Comparison of ENCODE assay signal across 12 cellular contexts in the genomic region with DNA sequence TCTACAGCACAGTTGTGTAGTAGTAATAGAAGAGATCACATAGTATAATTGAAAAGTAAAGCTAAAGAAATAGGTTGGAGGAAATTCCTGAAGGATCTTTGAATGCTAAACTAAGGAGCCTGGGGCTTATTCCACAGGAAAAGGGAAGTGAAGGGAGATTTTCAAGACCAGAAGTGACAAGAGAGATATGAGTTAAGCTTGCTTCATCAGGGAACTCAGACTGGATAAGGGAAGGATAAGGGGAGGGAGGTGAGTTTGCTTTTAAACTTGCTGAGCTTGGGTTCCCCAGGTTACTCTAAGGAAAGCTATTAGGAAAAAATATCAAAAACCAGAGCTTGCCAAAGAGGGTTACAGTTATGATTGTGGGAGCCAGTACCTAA.
DNase-seq lines count a peak whose midpoint lies in the region; ATAC-seq and TF ChIP-seq lines count a peak whose summit lies in the region.
"Had no signal": no experiment of that assay in that cellular context is flagged by ENCODE, and none has a peak within 500 bp of the region (broad histone marks: within the 10 kb centered on the region; RNA-seq: fewer than 3 reads in every experiment).

No MANE protein-coding gene starts in this region.

- H4K20me1 ChIP-seq in smooth muscle cell (ENCODE audit: low read depth), result no peaks in the 10 kb centered on the region

- H3K36me3 ChIP-seq in smooth muscle cell (ENCODE audit: low read depth) (no peaks in the 10 kb centered on the region), Caco-2 (ENCODE audit: control insufficient read depth, insufficient read depth, low read length) (no peaks in the 10 kb centered on the region)

- POLR2A ChIA-PET in activated naive CD8-positive, alpha-beta T cell treated with anti-CD3 and anti-CD28 coated beads, Interleukin-2, amount 10 ng/mL, durations not matched to agents 7 days and 5 days (lab: Charles Lee), result no interaction called here
- POLR2A ChIA-PET in Caco-2 (lab: Charles Lee), result no interaction called here

- H3K4me3 ChIP-seq in dorsolateral prefrontal cortex (peak overlapping the region in 2 of 59 donors; percentile 1 to 19), smooth muscle cell (no peak overlapping the region), Caco-2 (ENCODE audit: low read depth, low read length) (no peak overlapping the region)
- H3K4me3 ChIP-seq: lung had no signal

- H3K4me2 ChIP-seq in smooth muscle cell, result no peak overlapping the region

- H3K27me3 ChIP-seq in dorsolateral prefrontal cortex (no peaks in the 10 kb centered on the region), smooth muscle cell (ENCODE audit: low read depth) (no peaks in the 10 kb centered on the region), Caco-2 (replicated peaks; ENCODE audit: control insufficient read depth, insufficient read depth, low read length) (no peaks in the 10 kb centered on the region)

- intact Hi-C loops in dorsolateral prefrontal cortex (cut with DNase I), result no loop called here
- intact Hi-C loops in Caco-2 (cut with micrococcal nuclease; ENCODE audit: unreplicated experiment), result no loop called here

- H3K4me1 Mint-ChIP-seq in activated naive CD8-positive, alpha-beta T cell treated with anti-CD3 and anti-CD28 coated beads, Interleukin-2, amount 10 ng/mL, durations not matched to agents 7 days and 5 days, result peaks cover 14% of the 10 kb centered on the region
- peaks cover 12% of the 10 kb centered on the region for H3K4me1 Mint-ChIP-seq in activated naive CD8-positive, alpha-beta T cell treated with anti-CD3 and anti-CD28 coated beads, Interleukin-2, amount 50 U/mL, for 24 hours
- no peaks in the 10 kb centered on the region for H3K4me1 Mint-ChIP-seq in Caco-2 (ENCODE audit: low read depth, unreplicated experiment)
- H3K4me1 Mint-ChIP-seq: neural crest cell had no signal

- peak overlapping the region in 47 of 59 donors; percentile 7 to 78 (median 53) for H3K27ac ChIP-seq in dorsolateral prefrontal cortex
- H3K27ac ChIP-seq in substantia nigra (ENCODE audit: low read depth, low read length, poor library complexity, severe bottlenecking), result peak overlapping the region; percentile 45
- no peak overlapping the region for H3K27ac ChIP-seq in smooth muscle cell (ENCODE audit: low read depth)

- H3K4me1 ChIP-seq in smooth muscle cell (ENCODE audit: low read depth), result no peaks in the 10 kb centered on the region
- no peaks in the 10 kb centered on the region for H3K4me1 ChIP-seq in Caco-2

- H3K79me2 ChIP-seq in smooth muscle cell (ENCODE audit: low read depth), result no peaks in the 10 kb centered on the region

- H3K9me3 Mint-ChIP-seq in activated naive CD8-positive, alpha-beta T cell treated with anti-CD3 and anti-CD28 coated beads, Interleukin-2, amount 10 ng/mL, durations not matched to agents 7 days and 5 days, result no peaks in the 10 kb centered on the region
- no peaks in the 10 kb centered on the region for H3K9me3 Mint-ChIP-seq in activated naive CD8-positive, alpha-beta T cell treated with anti-CD3 and anti-CD28 coated beads, Interleukin-2, amount 50 U/mL, for 24 hours
- no peaks in the 10 kb centered on the region for H3K9me3 Mint-ChIP-seq in Caco-2 (ENCODE audit: unreplicated experiment)

- H2AFZ ChIP-seq in smooth muscle cell (ENCODE audit: low read depth), result no peak overlapping the region

- H3K27me3 Mint-ChIP-seq in activated naive CD8-positive, alpha-beta T cell treated with anti-CD3 and anti-CD28 coated beads, Interleukin-2, amount 10 ng/mL, durations not matched to agents 7 days and 5 days, result peaks cover 24% of the 10 kb centered on the region
- H3K27me3 Mint-ChIP-seq in activated naive CD8-positive, alpha-beta T cell treated with anti-CD3 and anti-CD28 coated beads, Interleukin-2, amount 50 U/mL, for 24 hours, result peaks cover 2% of the 10 kb centered on the region
- H3K27me3 Mint-ChIP-seq in Caco-2 (ENCODE audit: insufficient read depth, unreplicated experiment), result no peaks in the 10 kb centered on the region

- H3K27ac Mint-ChIP-seq in activated naive CD8-positive, alpha-beta T cell treated with anti-CD3 and anti-CD28 coated beads, Interleukin-2, amount 10 ng/mL, durations not matched to agents 7 days and 5 days, result peak overlapping the region; percentile 23
- H3K27ac Mint-ChIP-seq in activated naive CD8-positive, alpha-beta T cell treated with anti-CD3 and anti-CD28 coated beads, Interleukin-2, amount 50 U/mL, for 24 hours, result no peak overlapping the region
- H3K27ac Mint-ChIP-seq in Caco-2 (ENCODE audit: unreplicated experiment), result no peak overlapping the region

- no TSS peak for BruUV-seq in Caco-2 (replicated peaks; lab: Mats Ljungman, UMichigan)

- no peak for DNase-seq in activated naive CD8-positive, alpha-beta T cell treated with anti-CD3 and anti-CD28 coated beads, Interleukin-2, amount 10 ng/mL, durations not matched to agents 7 days and 5 days
- DNase-seq in activated naive CD8-positive, alpha-beta T cell treated with anti-CD3 and anti-CD28 coated beads, Interleukin-2, amount 50 U/mL, for 24 hours, result no peak
- DNase-seq in dorsolateral prefrontal cortex (no peak), substantia nigra (lab: John Stamatoyannopoulos, UW) (no peak), smooth muscle cell (lab: John Stamatoyannopoulos, UW; ENCODE audit: unreplicated experiment) (no peak), Caco-2 (no peak)
- DNase-seq in stimulated activated CD4-positive, alpha-beta T cell treated with anti-CD3 and anti-CD28 coated beads, Interleukin-4, amount 100 ng/mL, for 24 hours, result no peak
- DNase-seq: effector memory CD4-positive, alpha-beta T cell; NCI-H2107 had no signal

- ATAC-seq in activated naive CD8-positive, alpha-beta T cell treated with anti-CD3 and anti-CD28 coated beads, Interleukin-2, amount 10 ng/mL, durations not matched to agents 7 days and 5 days (ENCODE audit: low read depth), result no peak
- no peak for ATAC-seq in activated naive CD8-positive, alpha-beta T cell treated with anti-CD3 and anti-CD28 coated beads, Interleukin-2, amount 50 U/mL, for 24 hours
- peak; percentile 20 for ATAC-seq in HG03097 (IDR thresholded peaks at IDR 0.05; ENCODE audit: low FRiP score, unreplicated experiment)

- CTCF ChIA-PET in Caco-2 (lab: Charles Lee), result no interaction called here

- H3K9ac ChIP-seq in smooth muscle cell (ENCODE audit: low read depth), result no peak overlapping the region

- H3K4me3 Mint-ChIP-seq in activated naive CD8-positive, alpha-beta T cell treated with anti-CD3 and anti-CD28 coated beads, Interleukin-2, amount 10 ng/mL, durations not matched to agents 7 days and 5 days, result peak overlapping the region; percentile 28
- no peak overlapping the region for H3K4me3 Mint-ChIP-seq in activated naive CD8-positive, alpha-beta T cell treated with anti-CD3 and anti-CD28 coated beads, Interleukin-2, amount 50 U/mL, for 24 hours
- H3K4me3 Mint-ChIP-seq in Caco-2 (ENCODE audit: unreplicated experiment), result no peak overlapping the region
- H3K4me3 Mint-ChIP-seq: neural crest cell had no signal

- no peak for TF ChIP-seq CTCF in dorsolateral prefrontal cortex (IDR thresholded peaks at IDR 0.05 in 54 of 56, conservative IDR thresholded peaks at IDR 0.05 in 2 of 56; ENCODE audit: low read depth in 1 of 56, partially characterized antibody in 56 of 56)
- no peak for TF ChIP-seq CTCF in smooth muscle cell (IDR thresholded peaks at IDR 0.05; ENCODE audit: borderline replicate concordance, insufficient read depth, poor library complexity, severe bottlenecking)
- TF ChIP-seq CTCF in Caco-2 (IDR thresholded peaks at IDR 0.05; ENCODE audit: insufficient read depth in 1 of 2, low read depth in 1 of 2, low read length in 1 of 2, severe bottlenecking in 1 of 2, unreplicated experiment in 1 of 2), result no peak

- H3K36me3 Mint-ChIP-seq in activated naive CD8-positive, alpha-beta T cell treated with anti-CD3 and anti-CD28 coated beads, Interleukin-2, amount 10 ng/mL, durations not matched to agents 7 days and 5 days, result no peaks in the 10 kb centered on the region
- H3K36me3 Mint-ChIP-seq in activated naive CD8-positive, alpha-beta T cell treated with anti-CD3 and anti-CD28 coated beads, Interleukin-2, amount 50 U/mL, for 24 hours (ENCODE audit: low read depth), result no peaks in the 10 kb centered on the region
- no peaks in the 10 kb centered on the region for H3K36me3 Mint-ChIP-seq in Caco-2 (ENCODE audit: insufficient read depth, unreplicated experiment)

- no peaks in the 10 kb centered on the region for H3F3A ChIP-seq in smooth muscle cell (ENCODE audit: low read depth)

- no peaks in the 10 kb centered on the region for H3K9me3 ChIP-seq in smooth muscle cell (replicated peaks; ENCODE audit: low read depth)
- H3K9me3 ChIP-seq in Caco-2, result no peaks in the 10 kb centered on the region
